In genomic region chr10:128959746-128960145, GRCh38 we compare ENCODE assay signal across 38 cellular contexts.
"Had no signal": no experiment of that assay in that cellular context is flagged by ENCODE, and none has a peak within 500 bp of the region (broad histone marks: within the 10 kb centered on the region; RNA-seq: fewer than 3 reads in every experiment).

No MANE protein-coding gene starts in this region.

- H3K27me3 ChIP-seq: adrenal gland, ascending aorta, body of pancreas, brain microvascular endothelial cell, cardiac muscle cell had no signal

- H3K27ac Mint-ChIP-seq: activated naive CD4-positive, alpha-beta T cell treated with anti-CD3 and anti-CD28 coated beads for 36 hours; activated naive CD4-positive, alpha-beta T cell treated with anti-CD3 and anti-CD28 coated beads, Interleukin-2, amount 10 ng/mL, durations not matched to agents 7 days and 5 days; activated naive CD4-positive, alpha-beta T cell treated with anti-CD3 and anti-CD28 coated beads, Interleukin-2, amount 50 U/mL, for 24 hours; activated naive CD4-positive, alpha-beta T cell treated with anti-CD3 and anti-CD28 coated beads, Interleukin-2, amount 50 U/mL, for 72 hours; activated naive CD8-positive, alpha-beta T cell; activated naive CD8-positive, alpha-beta T cell treated with anti-CD3 and anti-CD28 coated beads for 36 hours; activated naive CD8-positive, alpha-beta T cell treated with anti-CD3 and anti-CD28 coated beads, Interleukin-2, amount 10 ng/mL, durations not matched to agents 7 days and 5 days; activated naive CD8-positive, alpha-beta T cell treated with anti-CD3 and anti-CD28 coated beads, Interleukin-2, amount 50 U/mL, for 24 hours; activated T-cell treated with anti-CD3 and anti-CD28 coated beads, Interleukin-2, amount 50 U/mL, for 24 hours; activated T-cell treated with anti-CD3 and anti-CD28 coated beads, Interleukin-2, amount 50 U/mL, for 72 hours; activated T-helper 1 cell treated with anti-CD3 and anti-CD28 coated beads, Interleukin-12 subunit alpha, Interleukin-12 subunit beta, Interleukin-2, Interleukin-4 antibody, amounts not matched to agents 30 ng/mL and 10 ng/mL and 1 ng/mL, durations not matched to agents 14 hours and 24 hours and 36 hours; activated T-helper 17 cell treated with anti-CD3 and anti-CD28 coated beads, Interleukin-2, amount 50 U/mL, for 72 hours; activated T-helper 2 cell treated with anti-CD3 and anti-CD28 coated beads, Interferon-gamma antibody, Interleukin-2, Interleukin-4, amounts not matched to agents 10 μg/mL and 5 μg/mL and 100 μg/mL, durations not matched to agents 14 hours and 24 hours and 36 hours had no signal

- H3K4me3 Mint-ChIP-seq: activated naive CD4-positive, alpha-beta T cell treated with anti-CD3 and anti-CD28 coated beads for 36 hours; activated naive CD4-positive, alpha-beta T cell treated with anti-CD3 and anti-CD28 coated beads, Interleukin-2, amount 10 ng/mL, durations not matched to agents 7 days and 5 days; activated naive CD4-positive, alpha-beta T cell treated with anti-CD3 and anti-CD28 coated beads, Interleukin-2, amount 50 U/mL, for 24 hours; activated naive CD8-positive, alpha-beta T cell; activated naive CD8-positive, alpha-beta T cell treated with anti-CD3 and anti-CD28 coated beads for 36 hours; activated naive CD8-positive, alpha-beta T cell treated with anti-CD3 and anti-CD28 coated beads, Interleukin-2, amount 10 ng/mL, durations not matched to agents 7 days and 5 days; activated naive CD8-positive, alpha-beta T cell treated with anti-CD3 and anti-CD28 coated beads, Interleukin-2, amount 50 U/mL, for 24 hours; activated T-cell treated with anti-CD3 and anti-CD28 coated beads, Interleukin-2, amount 50 U/mL, for 24 hours; activated T-cell treated with anti-CD3 and anti-CD28 coated beads, Interleukin-2, amount 50 U/mL, for 4 hours; activated T-cell treated with anti-CD3 and anti-CD28 coated beads, Interleukin-2, amount 50 U/mL, for 72 hours; activated T-helper 1 cell treated with anti-CD3 and anti-CD28 coated beads, Interleukin-12 subunit alpha, Interleukin-12 subunit beta, Interleukin-2, Interleukin-4 antibody, amounts not matched to agents 30 ng/mL and 10 ng/mL and 1 ng/mL, durations not matched to agents 14 hours and 24 hours and 36 hours; activated T-helper 17 cell treated with anti-CD3 and anti-CD28 coated beads, Interleukin-2, amount 50 U/mL, for 72 hours; brain; central memory CD8-positive, alpha-beta T cell had no signal

- H3K4me3 ChIP-seq: adrenal gland, ascending aorta, body of pancreas, breast epithelium, cardiac muscle cell had no signal

- H3K36me3 Mint-ChIP-seq: activated naive CD4-positive, alpha-beta T cell treated with anti-CD3 and anti-CD28 coated beads, Interleukin-2, amount 10 ng/mL, durations not matched to agents 7 days and 5 days; activated naive CD4-positive, alpha-beta T cell treated with anti-CD3 and anti-CD28 coated beads, Interleukin-2, amount 50 U/mL, for 24 hours; activated naive CD4-positive, alpha-beta T cell treated with anti-CD3 and anti-CD28 coated beads, Interleukin-2, amount 50 U/mL, for 72 hours; activated naive CD8-positive, alpha-beta T cell; activated naive CD8-positive, alpha-beta T cell treated with anti-CD3 and anti-CD28 coated beads for 36 hours; activated naive CD8-positive, alpha-beta T cell treated with anti-CD3 and anti-CD28 coated beads, Interleukin-2, amount 10 ng/mL, durations not matched to agents 7 days and 5 days; brain had no signal

- H3K27ac ChIP-seq: adrenal gland, ascending aorta, body of pancreas, brain microvascular endothelial cell, breast epithelium, cardiac muscle cell had no signal

- ATAC-seq: activated naive CD4-positive, alpha-beta T cell treated with anti-CD3 and anti-CD28 coated beads, Interleukin-2, amount 50 U/mL, for 72 hours; activated naive CD8-positive, alpha-beta T cell treated with anti-CD3 and anti-CD28 coated beads, Interleukin-2, amount 50 U/mL, for 24 hours; activated T-cell treated with anti-CD3 and anti-CD28 coated beads, Interleukin-2, amount 50 U/mL, for 4 hours; activated T-cell treated with anti-CD3 and anti-CD28 coated beads, Interleukin-2, amount 50 U/mL, for 72 hours; activated T-helper 17 cell treated with anti-CD3 and anti-CD28 coated beads, Interleukin-2, amount 50 U/mL, for 72 hours; body of pancreas had no signal

- H3K27me3 Mint-ChIP-seq: activated naive CD4-positive, alpha-beta T cell treated with anti-CD3 and anti-CD28 coated beads, Interleukin-2, amount 10 ng/mL, durations not matched to agents 7 days and 5 days; activated naive CD4-positive, alpha-beta T cell treated with anti-CD3 and anti-CD28 coated beads, Interleukin-2, amount 50 U/mL, for 24 hours; activated naive CD8-positive, alpha-beta T cell treated with anti-CD3 and anti-CD28 coated beads, Interleukin-2, amount 50 U/mL, for 24 hours; activated T-cell treated with anti-CD3 and anti-CD28 coated beads, Interleukin-2, amount 50 U/mL, for 24 hours; central memory CD8-positive, alpha-beta T cell had no signal

- H3K36me3 ChIP-seq: adrenal gland, ascending aorta, brain microvascular endothelial cell, breast epithelium, cardiac muscle cell had no signal

- H3K9me3 Mint-ChIP-seq: activated naive CD4-positive, alpha-beta T cell treated with anti-CD3 and anti-CD28 coated beads for 36 hours; activated naive CD4-positive, alpha-beta T cell treated with anti-CD3 and anti-CD28 coated beads, Interleukin-2, amount 10 ng/mL, durations not matched to agents 7 days and 5 days; activated naive CD4-positive, alpha-beta T cell treated with anti-CD3 and anti-CD28 coated beads, Interleukin-2, amount 50 U/mL, for 24 hours; activated naive CD4-positive, alpha-beta T cell treated with anti-CD3 and anti-CD28 coated beads, Interleukin-2, amount 50 U/mL, for 72 hours; activated naive CD8-positive, alpha-beta T cell treated with anti-CD3 and anti-CD28 coated beads for 36 hours; activated naive CD8-positive, alpha-beta T cell treated with anti-CD3 and anti-CD28 coated beads, Interleukin-2, amount 10 ng/mL, durations not matched to agents 7 days and 5 days; activated naive CD8-positive, alpha-beta T cell treated with anti-CD3 and anti-CD28 coated beads, Interleukin-2, amount 50 U/mL, for 24 hours; activated T-cell treated with anti-CD3 and anti-CD28 coated beads, Interleukin-2, amount 50 U/mL, for 24 hours; activated T-cell treated with anti-CD3 and anti-CD28 coated beads, Interleukin-2, amount 50 U/mL, for 4 hours; activated T-cell treated with anti-CD3 and anti-CD28 coated beads, Interleukin-2, amount 50 U/mL, for 72 hours; activated T-helper 1 cell treated with anti-CD3 and anti-CD28 coated beads, Interleukin-12 subunit alpha, Interleukin-12 subunit beta, Interleukin-2, Interleukin-4 antibody, amounts not matched to agents 30 ng/mL and 10 ng/mL and 1 ng/mL, durations not matched to agents 14 hours and 24 hours and 36 hours; activated T-helper 17 cell treated with anti-CD3 and anti-CD28 coated beads, Interleukin-2, amount 50 U/mL, for 72 hours; activated T-helper 2 cell treated with anti-CD3 and anti-CD28 coated beads, Interferon-gamma antibody, Interleukin-2, Interleukin-4, amounts not matched to agents 10 μg/mL and 5 μg/mL and 100 μg/mL, durations not matched to agents 14 hours and 24 hours and 36 hours; brain; central memory CD8-positive, alpha-beta T cell had no signal

- H3K4me1 Mint-ChIP-seq: activated naive CD4-positive, alpha-beta T cell treated with anti-CD3 and anti-CD28 coated beads, Interleukin-2, amount 10 ng/mL, durations not matched to agents 7 days and 5 days; activated naive CD4-positive, alpha-beta T cell treated with anti-CD3 and anti-CD28 coated beads, Interleukin-2, amount 50 U/mL, for 24 hours; activated naive CD8-positive, alpha-beta T cell treated with anti-CD3 and anti-CD28 coated beads for 36 hours; activated naive CD8-positive, alpha-beta T cell treated with anti-CD3 and anti-CD28 coated beads, Interleukin-2, amount 10 ng/mL, durations not matched to agents 7 days and 5 days; activated naive CD8-positive, alpha-beta T cell treated with anti-CD3 and anti-CD28 coated beads, Interleukin-2, amount 50 U/mL, for 24 hours; activated T-helper 17 cell treated with anti-CD3 and anti-CD28 coated beads, Interleukin-2, amount 50 U/mL, for 72 hours; central memory CD8-positive, alpha-beta T cell had no signal

- DNase-seq: activated effector memory CD4-positive, alpha-beta T cell treated with anti-CD3 and anti-CD28 coated beads, Interleukin-2, amount 50 U/mL, for 16 hours; activated effector memory CD4-positive, alpha-beta T cell treated with Interleukin-2 at 50 U/mL for 16 hours; activated gamma-delta T cell; activated gamma-delta T cell treated with Interleukin-2 at 50 U/mL for 16 hours; activated naive CD4-positive, alpha-beta T cell; activated naive CD4-positive, alpha-beta T cell treated with anti-CD3 and anti-CD28 coated beads for 36 hours; activated naive CD4-positive, alpha-beta T cell treated with anti-CD3 and anti-CD28 coated beads, Interleukin-2, amount 10 ng/mL, durations not matched to agents 7 days and 5 days; activated naive CD4-positive, alpha-beta T cell treated with anti-CD3 and anti-CD28 coated beads, Interleukin-2, amount 50 U/mL, for 16 hours; activated naive CD4-positive, alpha-beta T cell treated with Interleukin-2 at 50 U/mL for 16 hours; activated naive CD8-positive, alpha-beta T cell treated with anti-CD3 and anti-CD28 coated beads for 36 hours; activated naive CD8-positive, alpha-beta T cell treated with anti-CD3 and anti-CD28 coated beads, Interleukin-2, amount 10 ng/mL, durations not matched to agents 7 days and 5 days; activated naive CD8-positive, alpha-beta T cell treated with anti-CD3 and anti-CD28 coated beads, Interleukin-2, amount 50 U/mL, for 24 hours; activated T-cell treated with anti-CD3 and anti-CD28 coated beads for 4 hours; activated T-cell treated with anti-CD3 and anti-CD28 coated beads, Interleukin-2, amount 50 U/mL, for 1 hour; activated T-cell treated with anti-CD3 and anti-CD28 coated beads, Interleukin-2, amount 50 U/mL, for 24 hours; activated T-cell treated with anti-CD3 and anti-CD28 coated beads, Interleukin-2, amount 50 U/mL, for 4 hours; activated T-cell treated with anti-CD3 and anti-CD28 coated beads, Interleukin-2, amount 50 U/mL, for 48 hours; activated T-cell treated with anti-CD3 and anti-CD28 coated beads, Interleukin-2, amount 50 U/mL, for 72 hours; adrenal gland; amniotic stem cell; amygdala; anterior cingulate cortex; aorta; body of pancreas; brain microvascular endothelial cell; central memory CD4-positive, alpha-beta T cell; cerebellar nuclear complex had no signal

- H3K9me3 ChIP-seq: adrenal gland, ascending aorta, body of pancreas, breast epithelium had no signal

- H3K4me1 ChIP-seq: adrenal gland, ascending aorta, body of pancreas, breast epithelium had no signal
